1 cellular context compared by ENCODE assay signal in genomic region chr19:55642153-55643002, GRCh38.
A peak's percentile ranks its signal among the peaks of the same experiment; 100 is the strongest.
TF ChIP-seq lines count a peak whose summit lies in the region.

No MANE protein-coding gene starts in this region.

TF ChIP-seq in SK-N-SH, 30 proteins besides CTCF, POLR2A, EP300 and RAD21 (continued from another document):
- TF ChIP-seq, protein P1, sequence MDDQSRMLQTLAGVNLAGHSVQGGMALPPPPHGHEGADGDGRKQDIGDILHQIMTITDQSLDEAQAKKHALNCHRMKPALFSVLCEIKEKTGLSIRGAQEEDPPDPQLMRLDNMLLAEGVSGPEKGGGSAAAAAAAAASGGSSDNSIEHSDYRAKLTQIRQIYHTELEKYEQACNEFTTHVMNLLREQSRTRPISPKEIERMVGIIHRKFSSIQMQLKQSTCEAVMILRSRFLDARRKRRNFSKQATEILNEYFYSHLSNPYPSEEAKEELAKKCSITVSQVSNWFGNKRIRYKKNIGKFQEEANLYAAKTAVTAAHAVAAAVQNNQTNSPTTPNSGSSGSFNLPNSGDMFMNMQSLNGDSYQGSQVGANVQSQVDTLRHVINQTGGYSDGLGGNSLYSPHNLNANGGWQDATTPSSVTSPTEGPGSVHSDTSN (IDR thresholded peaks at IDR 0.05): peak; percentile 25
- TF ChIP-seq POLR2AphosphoS5 (IDR thresholded peaks at IDR 0.05; ENCODE audit: low read depth, low read length): peak; percentile 18; the same call in 1 of the 2 replicates
TF ChIP-seq in SK-N-SH: peak in this region for 2.
